2 cellular contexts compared by ENCODE assay signal in genomic region chr7:116497708-116498107, GRCh38.
TF ChIP-seq lines count a peak whose summit lies in the region.

No MANE protein-coding gene starts in this region.

TF ChIP-seq in HCT116, 20 proteins besides CTCF, POLR2A, EP300 and RAD21:
- TF ChIP-seq ZBTB33 (IDR thresholded peaks at IDR 0.05; ENCODE audit: extremely low read depth, insufficient replicate concordance, low read length) (no peak), JUND (IDR thresholded peaks at IDR 0.05) (no peak), CBX3 (IDR thresholded peaks at IDR 0.05; ENCODE audit: low read depth) (no peak), EZH2phosphoT487 (IDR thresholded peaks at IDR 0.05; ENCODE audit: borderline replicate concordance) (no peak), ATF3 (IDR thresholded peaks at IDR 0.05) (no peak), POLR2AphosphoS5 (IDR thresholded peaks at IDR 0.05; ENCODE audit: low read depth, low read length) (no peak), SIN3A (IDR thresholded peaks at IDR 0.05; ENCODE audit: low read depth) (no peak), ZFX (IDR thresholded peaks at IDR 0.05) (no peak)

TF ChIP-seq in K562, 482 proteins besides CTCF, POLR2A, EP300 and RAD21:
- TF ChIP-seq SRSF1 (IDR thresholded peaks at IDR 0.05; ENCODE audit: low read depth, low read length), result no peak
- TF ChIP-seq FIP1L1 (IDR thresholded peaks at IDR 0.05; ENCODE audit: low read depth, low read length, poor library complexity, severe bottlenecking), result no peak
- no peak for TF ChIP-seq JUND (IDR thresholded peaks at IDR 0.05; ENCODE audit: borderline replicate concordance, low read depth, low read length)
- no peak for TF ChIP-seq JUND (tag; IDR thresholded peaks at IDR 0.05; ENCODE audit: borderline replicate concordance, low read depth, low read length)
- TF ChIP-seq ZNF316 (IDR thresholded peaks at IDR 0.05), result peak; percentile 30; the same call in 1 of the 2 replicates
- no peak for TF ChIP-seq KDM4B (IDR thresholded peaks at IDR 0.05; ENCODE audit: borderline replicate concordance in 2 of 2, low read depth in 1 of 2)
